Comparison of ENCODE assay signal across 24 cellular contexts in the genomic region with DNA sequence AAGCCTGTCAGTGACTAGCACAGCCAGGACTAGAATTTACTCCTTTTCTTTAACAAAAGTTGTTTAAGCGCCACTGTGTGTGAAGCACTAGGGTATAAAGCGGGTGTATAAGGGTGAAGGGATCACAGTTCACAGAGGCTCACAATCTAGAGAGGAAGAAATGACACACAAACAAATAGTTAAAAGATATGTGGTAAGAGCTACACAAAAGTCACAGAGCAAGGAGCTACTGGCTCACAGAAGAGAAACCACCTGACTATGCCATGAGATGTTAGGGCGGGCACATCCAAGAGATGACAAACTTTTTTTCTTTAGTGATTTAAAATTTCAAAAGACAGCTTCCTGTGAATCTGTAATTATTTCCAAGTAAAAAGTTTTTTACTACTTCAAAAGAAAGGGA. TPM values are rescaled to one million over a fixed set of nuclear protein-coding genes. Genes with fewer than 3 reads are reported as not detected.
DNase-seq lines count a peak whose midpoint lies in the region; ATAC-seq, FAIRE-seq and TF ChIP-seq lines count a peak whose summit lies in the region.
"Had no signal": no experiment of that assay in that cellular context is flagged by ENCODE, and none has a peak within 500 bp of the region (broad histone marks: within the 10 kb centered on the region; RNA-seq: fewer than 3 reads in every experiment).

No MANE protein-coding gene starts in this region.

- H3K27me3 ChIP-seq in mammary epithelial cell (ENCODE audit: insufficient read depth, low read length) (no peaks in the 10 kb centered on the region), breast epithelium (no peaks in the 10 kb centered on the region), astrocyte (ENCODE audit: insufficient read depth, low read length) (no peaks in the 10 kb centered on the region), esophagus squamous epithelium (no peaks in the 10 kb centered on the region), H7 (ENCODE audit: control insufficient read depth, insufficient read depth, low read length) (no peaks in the 10 kb centered on the region)
- H3K27me3 ChIP-seq: BLaER1, SJSA1 had no signal

- TF ChIP-seq POLR2A in breast epithelium (IDR thresholded peaks at IDR 0.05) (no peak), esophagus squamous epithelium (IDR thresholded peaks at IDR 0.05) (no peak)

- TF ChIP-seq CTCF in mammary epithelial cell (conservative IDR thresholded peaks at IDR 0.05 in 1 of 2, IDR thresholded peaks at IDR 0.05 in 1 of 2; ENCODE audit: extremely low read depth in 1 of 2, insufficient read depth in 1 of 2, low read depth in 1 of 2, low read length in 2 of 2), result no peak
- TF ChIP-seq CTCF in breast epithelium (IDR thresholded peaks at IDR 0.05), result no peak
- no peak for TF ChIP-seq CTCF in astrocyte (IDR thresholded peaks at IDR 0.05; ENCODE audit: insufficient read depth, low read depth, low read length)
- no peak for TF ChIP-seq CTCF in esophagus squamous epithelium (IDR thresholded peaks at IDR 0.05)
- TF ChIP-seq CTCF in type B pancreatic cell (conservative IDR thresholded peaks at IDR 0.05), result no peak

- H3K79me2 ChIP-seq in mammary epithelial cell (ENCODE audit: insufficient read depth, low read length), result no peaks in the 10 kb centered on the region
- no peaks in the 10 kb centered on the region for H3K79me2 ChIP-seq in astrocyte (ENCODE audit: insufficient read depth, low read length)

- H3K4me3 Mint-ChIP-seq in astrocyte (ENCODE audit: unreplicated experiment) (no peak overlapping the region), type B pancreatic cell (no peak overlapping the region)
- H3K4me3 Mint-ChIP-seq: CD4-positive, alpha-beta memory T cell had no signal

- H3K9ac ChIP-seq in mammary epithelial cell (ENCODE audit: insufficient read depth, low read length) (no peak overlapping the region), astrocyte (ENCODE audit: low read length) (no peak overlapping the region)
- H3K9ac ChIP-seq: BLaER1 had no signal

- peak overlapping the region; percentile 3 for H3K27ac Mint-ChIP-seq in astrocyte (ENCODE audit: unreplicated experiment)
- H3K27ac Mint-ChIP-seq in type B pancreatic cell, result peak overlapping the region; percentile 7

- DNase-seq in mammary epithelial cell, result no peak
- DNase-seq in breast epithelium (ENCODE audit: low spot score in 2 of 2), result no peak
- no peak for DNase-seq in astrocyte (ENCODE audit: low read depth)
- DNase-seq in esophagus squamous epithelium (lab: John Stamatoyannopoulos, UW), result no peak
- DNase-seq in type B pancreatic cell (ENCODE audit: extremely low spot score, unreplicated experiment), result no peak
- no peak for DNase-seq in islet precursor cell
- no peak for DNase-seq in H7
- DNase-seq: CD4-positive, alpha-beta memory T cell; DMS153; GF-D8; HCEC 1CT; Kasumi-1; MM.1S; NCI-H1092; NCI-H1436 treated with DMSO at 0.1 percent for 48 hours; NCI-H2029; NCI-H345; NCI-H526 had no signal

- H3K36me3 Mint-ChIP-seq in astrocyte (ENCODE audit: low read depth, unreplicated experiment), result peaks cover 18% of the 10 kb centered on the region
- peaks cover 32% of the 10 kb centered on the region for H3K36me3 Mint-ChIP-seq in type B pancreatic cell

- 98% methylated on average over 3 of the region's 3 CpGs for WGBS in mammary epithelial cell (ENCODE audit: low coverage, missing lambda C conversion rate)
- WGBS in esophagus squamous epithelium, 2 donors, result 61 to 92% methylated on average over 3 of the region's 3 CpGs

- H3K4me1 Mint-ChIP-seq in astrocyte (ENCODE audit: low read depth, unreplicated experiment), result peaks cover 22% of the 10 kb centered on the region
- H3K4me1 Mint-ChIP-seq in type B pancreatic cell (ENCODE audit: unreplicated experiment), result no peaks in the 10 kb centered on the region

- H4K20me1 ChIP-seq in mammary epithelial cell (ENCODE audit: insufficient read depth, low read length), result no peaks in the 10 kb centered on the region
- H4K20me1 ChIP-seq in astrocyte (ENCODE audit: insufficient read depth, low read length), result peaks cover 9% of the 10 kb centered on the region

- BruUV-seq in mammary epithelial cell (replicated peaks; lab: Mats Ljungman, UMichigan), result no TSS peak

- H3K27me3 Mint-ChIP-seq in astrocyte (ENCODE audit: low read depth, unreplicated experiment), result no peaks in the 10 kb centered on the region
- no peaks in the 10 kb centered on the region for H3K27me3 Mint-ChIP-seq in type B pancreatic cell
- H3K27me3 Mint-ChIP-seq: CD4-positive, alpha-beta memory T cell had no signal

- FAIRE-seq in astrocyte (lab: Jason Lieb, UNC), result no peak
- FAIRE-seq: A549, HTR-8/SVneo had no signal

- no peaks in the 10 kb centered on the region for H3K36me3 ChIP-seq in mammary epithelial cell (ENCODE audit: insufficient read depth, low read length)
- no peaks in the 10 kb centered on the region for H3K36me3 ChIP-seq in breast epithelium
- H3K36me3 ChIP-seq in astrocyte (ENCODE audit: insufficient read depth, low read length), result no peaks in the 10 kb centered on the region
- no peaks in the 10 kb centered on the region for H3K36me3 ChIP-seq in esophagus squamous epithelium
- H3K36me3 ChIP-seq in H7 (replicated peaks; ENCODE audit: control insufficient read depth, insufficient read depth, low read length), result no peaks in the 10 kb centered on the region
- H3K36me3 ChIP-seq: SJSA1 had no signal

- H3K4me3 ChIP-seq in mammary epithelial cell (replicated peaks in 1 of 3; ENCODE audit: insufficient read depth in 1 of 3, low read depth in 2 of 3, low read length in 3 of 3) (no peak overlapping the region), breast epithelium (no peak overlapping the region), astrocyte (ENCODE audit: insufficient read depth, low read depth, low read length) (no peak overlapping the region), esophagus squamous epithelium (no peak overlapping the region), H7 (ENCODE audit: insufficient read depth, low read depth, low read length) (no peak overlapping the region)
- H3K4me3 ChIP-seq: A549, BLaER1, PC-9, SJSA1 had no signal

- CTCF ChIA-PET in mammary epithelial cell (lab: Charles Lee; ENCODE audit: low non-redundant PET), result interaction anchor here (0.6 kb wide), 2 partner anchors 101 to 1174 kb away, joined by 3 read pairs; no protein-coding TSS in a partner anchor

- H3K4me2 ChIP-seq in mammary epithelial cell (ENCODE audit: insufficient read depth, low read depth, low read length) (no peak overlapping the region), astrocyte (ENCODE audit: low read length) (no peak overlapping the region)
- H3K4me2 ChIP-seq: A549, BLaER1, PC-9 had no signal

- no peak for ATAC-seq in GM21786 (IDR thresholded peaks at IDR 0.05; ENCODE audit: unreplicated experiment)
- ATAC-seq: A549 had no signal

- in situ Hi-C loops in mammary epithelial cell (cut with MboI; ENCODE audit: low sequenced_read_pairs in 2 of 2), result no loop called here

- H3K27ac ChIP-seq in mammary epithelial cell (ENCODE audit: insufficient read depth, low read depth, low read length) (peak overlapping the region; percentile 46), breast epithelium (no peak overlapping the region), astrocyte (ENCODE audit: low read depth, low read length) (no peak overlapping the region), esophagus squamous epithelium (peak overlapping the region; percentile 57 to 85 (median 80))
- H3K27ac ChIP-seq: A549, BLaER1, PC-9, SJSA1 had no signal

- dilution Hi-C loops in mammary epithelial cell (cut with HindIII; ENCODE audit: low sequenced_read_pairs), result no loop called here

- H3K4me1 ChIP-seq in mammary epithelial cell (ENCODE audit: insufficient read depth, low read length) (peaks cover 18% of the 10 kb centered on the region), breast epithelium (no peaks in the 10 kb centered on the region), astrocyte (ENCODE audit: insufficient read depth, low read length) (no peaks in the 10 kb centered on the region), esophagus squamous epithelium (peaks cover 0 to 88% (median 23%) of the 10 kb centered on the region in 3 donors)
- H3K4me1 ChIP-seq: A549, SJSA1 had no signal

- H2AFZ ChIP-seq in mammary epithelial cell (ENCODE audit: low read depth, low read length), result no peak overlapping the region
- H2AFZ ChIP-seq in astrocyte (ENCODE audit: low read depth, low read length), result no peak overlapping the region
- H2AFZ ChIP-seq: PC-9 had no signal

- intact Hi-C loops in mammary epithelial cell (cut with micrococcal nuclease), result no loop called here
- intact Hi-C loops in breast epithelium (cut with DNase I; ENCODE audit: low total_unique reads), result no loop called here
- intact Hi-C loops in esophagus squamous epithelium (cut with DNase I), result no loop called here

- H3K9me3 ChIP-seq in mammary epithelial cell (replicated peaks; ENCODE audit: insufficient read depth, low read length), result no peaks in the 10 kb centered on the region
- H3K9me3 ChIP-seq in breast epithelium, result no peaks in the 10 kb centered on the region
- no peaks in the 10 kb centered on the region for H3K9me3 ChIP-seq in astrocyte (ENCODE audit: insufficient read depth, low read depth, low read length)
- no peaks in the 10 kb centered on the region for H3K9me3 ChIP-seq in esophagus squamous epithelium
- H3K9me3 ChIP-seq: A549, SJSA1 had no signal

- H3K9me3 Mint-ChIP-seq in astrocyte (ENCODE audit: unreplicated experiment) (no peaks in the 10 kb centered on the region), type B pancreatic cell (no peaks in the 10 kb centered on the region)
- H3K9me3 Mint-ChIP-seq: CD4-positive, alpha-beta memory T cell had no signal

RNA-seq across cellular contexts. Expression of a gene that starts 55.6 kb away (rescaled TPM):
- total RNA-seq in mammary epithelial cell (10 to 100 TPM; 10.0 to 34.1 TPM), breast epithelium (10 to 100 TPM; 23.4 to 70.8 (median 42.7) TPM), astrocyte (64.2 and 69.3 TPM in 2 replicates), esophagus squamous epithelium (10 to 100 TPM; 11.2 to 22.3 (median 15.9) TPM), type B pancreatic cell (ENCODE audit: low replicate concordance) (62.4 TPM in 2 replicates)
- 9.8 TPM for polyA plus RNA-seq in mammary epithelial cell
- polyA minus RNA-seq in mammary epithelial cell, result 4.9 TPM
- 10.1 and 17.6 TPM in 2 replicates for total RNA-seq in H7 (2014; rRNA removed; shearing (Covaris generic))

Comparison
In these comparisons a context has a peak if more than half of its experiments do, and no peak if none do; other contexts are left out.
1. H3K27ac ChIP-seq: peak in mammary epithelial cell (single experiment) and esophagus squamous epithelium (4 of 4); none in breast epithelium (0 of 2) and astrocyte (single experiment).